In the genomic region with DNA sequence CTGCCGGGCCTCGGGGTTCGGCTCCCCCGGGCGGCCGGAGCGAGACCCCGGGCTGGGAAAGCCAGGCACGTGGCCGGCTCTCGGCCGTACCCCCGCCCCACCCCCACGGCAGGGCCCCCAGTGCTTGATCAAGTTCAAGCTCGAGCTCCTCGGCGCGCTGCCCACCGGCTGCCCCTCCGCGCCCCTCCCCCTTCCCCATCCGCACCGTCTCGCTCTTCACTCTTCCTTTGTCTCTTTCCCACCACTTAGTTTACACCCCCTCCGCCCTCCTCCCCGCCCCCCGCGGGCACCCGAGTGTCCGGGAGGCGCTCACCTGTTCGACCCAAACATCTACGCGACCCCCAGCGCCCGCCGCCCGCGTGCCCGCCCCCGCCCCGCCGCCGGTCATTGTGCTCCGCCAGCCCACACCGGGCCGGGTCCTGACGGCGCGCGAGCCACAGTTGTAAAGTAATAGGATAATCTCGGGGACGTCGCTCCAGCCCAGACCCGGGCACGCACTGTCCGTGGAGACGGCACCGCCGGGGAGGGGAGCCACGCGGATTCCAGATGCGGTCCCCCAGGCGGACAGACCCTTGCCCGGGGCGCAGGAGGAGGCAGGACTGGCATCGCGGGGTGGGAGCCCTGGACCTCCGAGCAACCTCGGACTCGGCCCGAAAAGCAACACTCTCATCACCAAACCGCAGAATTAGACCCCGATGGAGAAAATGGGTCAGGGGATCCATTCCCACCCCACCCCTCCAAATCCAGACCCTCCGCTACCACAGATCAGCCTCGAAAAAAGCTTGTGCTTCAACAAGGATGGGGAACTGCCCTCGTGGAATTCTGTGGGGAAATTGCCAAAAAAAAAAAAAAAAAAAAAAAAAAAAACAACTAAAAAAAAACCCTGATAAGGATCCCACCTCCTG, we compare ENCODE assay signal across 8 cellular contexts.
DNase-seq lines count a peak whose midpoint lies in the region; ATAC-seq and TF ChIP-seq lines count a peak whose summit lies in the region.

No MANE protein-coding gene starts in this region.

- intact Hi-C loops in adrenal gland (cut with DNase I), result loop anchor here in 1 of 2 donors (10.0 kb wide), 1 partner anchor 150 kb away; no protein-coding TSS in a partner anchor

- 0 to 1% (median 1%) methylated on average over 1 to 77 of the region's 77 CpGs for WGBS in adrenal gland, 4 donors

- DNase-seq in DMS 273 (lab: John Stamatoyannopoulos, UW; ENCODE audit: unreplicated experiment) (peak; percentile 78), DMS 273 treated with DMSO at 0.1 percent for 48 hours (lab: John Stamatoyannopoulos, UW) (no peak), Peyer's patch (peak; percentile 32 to 75 (median 67)), adrenal gland (peak in 6 of 7 donors; percentile 50 to 75 (median 62)), occipital lobe (lab: John Stamatoyannopoulos, UW) (no peak)

- ATAC-seq in HG03460 (IDR thresholded peaks at IDR 0.05; ENCODE audit: unreplicated experiment), result no peak

- TF ChIP-seq CTCF in Peyer's patch (IDR thresholded peaks at IDR 0.05), result no peak
- no peak for TF ChIP-seq CTCF in adrenal gland (IDR thresholded peaks at IDR 0.05)

- H3K4me1 ChIP-seq in Peyer's patch, result peaks cover 0 to 46% (median 6%) of the 10 kb centered on the region in 4 donors
- peaks cover 22 to 50% of the 10 kb centered on the region in 2 donors for H3K4me1 ChIP-seq in adrenal gland (replicated peaks in 1 of 2)
- H3K4me1 ChIP-seq in skeletal muscle satellite cell (ENCODE audit: control insufficient read depth, insufficient read depth, low read length), result no peaks in the 10 kb centered on the region

- H3K9ac ChIP-seq in skeletal muscle satellite cell (ENCODE audit: low read depth, low read length), result peak overlapping the region; percentile 46

- no peaks in the 10 kb centered on the region for H3K27me3 ChIP-seq in Peyer's patch
- no peaks in the 10 kb centered on the region for H3K27me3 ChIP-seq in adrenal gland
- H3K27me3 ChIP-seq in skeletal muscle satellite cell (ENCODE audit: control insufficient read depth, insufficient read depth, low read length), result peaks cover 26% of the 10 kb centered on the region

- no peak for TF ChIP-seq POLR2A in Peyer's patch (IDR thresholded peaks at IDR 0.05)
- TF ChIP-seq POLR2A in adrenal gland (IDR thresholded peaks at IDR 0.05), result no peak

- H3K4me2 ChIP-seq in skeletal muscle satellite cell (ENCODE audit: low read length), result peak overlapping the region; percentile 89

- no peaks in the 10 kb centered on the region for H3K9me3 ChIP-seq in Peyer's patch
- no peaks in the 10 kb centered on the region for H3K9me3 ChIP-seq in adrenal gland (replicated peaks in 1 of 3)
- no peaks in the 10 kb centered on the region for H3K9me3 ChIP-seq in skeletal muscle satellite cell (replicated peaks; ENCODE audit: low read length)

- H3K4me3 ChIP-seq in Peyer's patch (peak overlapping the region; percentile 75 to 92 (median 84)), adrenal gland (peak overlapping the region in 2 of 4 donors; percentile 73 to 96), iPS-11a (ENCODE audit: low read depth, low read length) (peak overlapping the region; percentile 71), skeletal muscle satellite cell (ENCODE audit: low read length) (peak overlapping the region; percentile 66)

- peak overlapping the region; percentile 77 to 95 (median 90) for H3K27ac ChIP-seq in Peyer's patch
- peak overlapping the region in 4 of 5 donors; percentile 60 to 91 (median 74) for H3K27ac ChIP-seq in adrenal gland

- no peaks in the 10 kb centered on the region for H3K36me3 ChIP-seq in Peyer's patch
- H3K36me3 ChIP-seq in adrenal gland (replicated peaks in 1 of 2), result no peaks in the 10 kb centered on the region
- H3K36me3 ChIP-seq in skeletal muscle satellite cell (ENCODE audit: insufficient read depth, low read length), result no peaks in the 10 kb centered on the region

Comparison
In these comparisons a context has a peak if more than half of its experiments do, and no peak if none do; other contexts are left out.
1. DNase-seq: peak in DMS 273 (single experiment), Peyer's patch (3 of 3) and adrenal gland (6 of 7); none in DMS 273 treated with DMSO at 0.1 percent for 48 hours (single experiment) and occipital lobe (single experiment).